13 cellular contexts compared by ENCODE assay signal in genomic region chr1:83901547-83902155, GRCh38.
A peak's percentile ranks its signal among the peaks of the same experiment; 100 is the strongest.
DNase-seq lines count a peak whose midpoint lies in the region; ATAC-seq and TF ChIP-seq lines count a peak whose summit lies in the region.
"Had no signal": no experiment of that assay in that cellular context is flagged by ENCODE, and none has a peak within 500 bp of the region (broad histone marks: within the 10 kb centered on the region; RNA-seq: fewer than 3 reads in every experiment).

No MANE protein-coding gene starts in this region.

- POLR2A ChIA-PET in activated CD4-positive, alpha-beta T cell treated with anti-CD3 and anti-CD28 coated beads, Interleukin-2, amount 10 ng/mL, durations not matched to agents 7 days and 5 days (lab: Charles Lee), result no interaction called here

- DNase-seq in GM04504 (ENCODE audit: low read depth), result peak; percentile 58
- DNase-seq in NCI-H510A treated with DMSO at 0.1 percent for 48 hours (lab: John Stamatoyannopoulos, UW), result peak; percentile 90
- DNase-seq in osteoblast (ENCODE audit: insufficient read length, low spot score, missing footprints), result no peak
- DNase-seq in NCI-H526 treated with DMSO at 0.1 percent for 48 hours (lab: John Stamatoyannopoulos, UW), result no peak
- DNase-seq in activated CD4-positive, alpha-beta T cell treated with anti-CD3 and anti-CD28 coated beads, Interleukin-2, amount 10 ng/mL, durations not matched to agents 7 days and 5 days, result no peak
- DNase-seq in activated CD4-positive, alpha-beta T cell treated with anti-CD3 and anti-CD28 coated beads, Interleukin-2, amount 50 U/mL, for 48 hours, result no peak
- DNase-seq: activated naive CD4-positive, alpha-beta T cell treated with anti-CD3 and anti-CD28 coated beads, Interleukin-2, amount 10 ng/mL, durations not matched to agents 7 days and 5 days; NCI-H446 treated with DMSO at 0.1 percent for 48 hours; nephron progenitor cell had no signal

- no peak overlapping the region for H3K4me3 Mint-ChIP-seq in activated CD4-positive, alpha-beta T cell treated with anti-CD3 and anti-CD28 coated beads, Interleukin-2, amount 10 ng/mL, durations not matched to agents 7 days and 5 days
- H3K4me3 Mint-ChIP-seq: activated naive CD4-positive, alpha-beta T cell treated with anti-CD3 and anti-CD28 coated beads, Interleukin-2, amount 10 ng/mL, durations not matched to agents 7 days and 5 days; nephron progenitor cell; WTC11 had no signal

- peaks cover 2% of the 10 kb centered on the region for H3K27me3 Mint-ChIP-seq in activated CD4-positive, alpha-beta T cell treated with anti-CD3 and anti-CD28 coated beads, Interleukin-2, amount 10 ng/mL, durations not matched to agents 7 days and 5 days

- no peaks in the 10 kb centered on the region for H3K9me3 Mint-ChIP-seq in activated CD4-positive, alpha-beta T cell treated with anti-CD3 and anti-CD28 coated beads, Interleukin-2, amount 10 ng/mL, durations not matched to agents 7 days and 5 days
- H3K9me3 Mint-ChIP-seq: activated naive CD4-positive, alpha-beta T cell treated with anti-CD3 and anti-CD28 coated beads, Interleukin-2, amount 10 ng/mL, durations not matched to agents 7 days and 5 days; nephron progenitor cell; WTC11 had no signal

- H3K9me3 ChIP-seq in endocrine pancreas (ENCODE audit: control insufficient read depth, low read length), result no peaks in the 10 kb centered on the region
- H3K9me3 ChIP-seq in osteoblast (ENCODE audit: low read depth, low read length), result no peaks in the 10 kb centered on the region
- H3K9me3 ChIP-seq: gastroesophageal sphincter had no signal

- TF ChIP-seq CTCF in osteoblast (IDR thresholded peaks at IDR 0.05; ENCODE audit: extremely low read depth, low read depth, low read length), result no peak

- no peak for ATAC-seq in HG03039 (IDR thresholded peaks at IDR 0.05; ENCODE audit: unreplicated experiment)
- ATAC-seq: gastroesophageal sphincter, WTC11 had no signal

- H3K4me2 ChIP-seq in osteoblast (ENCODE audit: insufficient read depth, low read length), result peak overlapping the region; percentile 33

- no peaks in the 10 kb centered on the region for H3K4me1 Mint-ChIP-seq in activated CD4-positive, alpha-beta T cell treated with anti-CD3 and anti-CD28 coated beads, Interleukin-2, amount 10 ng/mL, durations not matched to agents 7 days and 5 days
- H3K4me1 Mint-ChIP-seq: activated naive CD4-positive, alpha-beta T cell treated with anti-CD3 and anti-CD28 coated beads, Interleukin-2, amount 10 ng/mL, durations not matched to agents 7 days and 5 days had no signal

- no peak overlapping the region for H3K27ac ChIP-seq in osteoblast (ENCODE audit: low read depth, low read length)
- H3K27ac ChIP-seq: gastroesophageal sphincter had no signal

- H3K4me3 ChIP-seq in endocrine pancreas (ENCODE audit: control insufficient read depth, insufficient read depth, low read length) (peak overlapping the region; percentile 14), osteoblast (ENCODE audit: insufficient read depth, low read length) (no peak overlapping the region)
- H3K4me3 ChIP-seq: gastroesophageal sphincter had no signal

- CTCF ChIA-PET in activated CD4-positive, alpha-beta T cell treated with anti-CD3 and anti-CD28 coated beads, Interleukin-2, amount 10 ng/mL, durations not matched to agents 7 days and 5 days (lab: Charles Lee), result no interaction called here

- H2AFZ ChIP-seq in osteoblast (ENCODE audit: low read length), result no peak overlapping the region

- H3K36me3 ChIP-seq in endocrine pancreas (ENCODE audit: control insufficient read depth, insufficient read depth, low read length) (no peaks in the 10 kb centered on the region), osteoblast (ENCODE audit: insufficient read depth, low read length) (no peaks in the 10 kb centered on the region)

- no peak overlapping the region for H3K27ac Mint-ChIP-seq in activated CD4-positive, alpha-beta T cell treated with anti-CD3 and anti-CD28 coated beads, Interleukin-2, amount 10 ng/mL, durations not matched to agents 7 days and 5 days
- H3K27ac Mint-ChIP-seq: activated naive CD4-positive, alpha-beta T cell treated with anti-CD3 and anti-CD28 coated beads, Interleukin-2, amount 10 ng/mL, durations not matched to agents 7 days and 5 days; nephron progenitor cell; WTC11 had no signal

- H3K79me2 ChIP-seq in osteoblast (ENCODE audit: insufficient read depth, low read length), result no peaks in the 10 kb centered on the region

- no peaks in the 10 kb centered on the region for H3K36me3 Mint-ChIP-seq in activated CD4-positive, alpha-beta T cell treated with anti-CD3 and anti-CD28 coated beads, Interleukin-2, amount 10 ng/mL, durations not matched to agents 7 days and 5 days (ENCODE audit: low read depth)
- H3K36me3 Mint-ChIP-seq: activated naive CD4-positive, alpha-beta T cell treated with anti-CD3 and anti-CD28 coated beads, Interleukin-2, amount 10 ng/mL, durations not matched to agents 7 days and 5 days; WTC11 had no signal

- H3K27me3 ChIP-seq in endocrine pancreas (ENCODE audit: control insufficient read depth, insufficient read depth, low read length) (no peaks in the 10 kb centered on the region), osteoblast (ENCODE audit: insufficient read depth, low read length) (no peaks in the 10 kb centered on the region)
- H3K27me3 ChIP-seq: gastroesophageal sphincter had no signal

- H4K20me1 ChIP-seq in osteoblast (ENCODE audit: insufficient read depth, low read length), result no peaks in the 10 kb centered on the region

- H3K9ac ChIP-seq in endocrine pancreas (ENCODE audit: control insufficient read depth, insufficient read depth, low read length), result no peak overlapping the region

- H3K4me1 ChIP-seq in endocrine pancreas (ENCODE audit: control insufficient read depth, insufficient read depth, low read length) (peaks cover 9% of the 10 kb centered on the region), osteoblast (ENCODE audit: insufficient read depth, low read length) (peaks cover 10% of the 10 kb centered on the region)
- H3K4me1 ChIP-seq: gastroesophageal sphincter had no signal

Comparison
In these comparisons a context has a peak if more than half of its experiments do, and no peak if none do; other contexts are left out.
1. DNase-seq: peak in GM04504 (single experiment) and NCI-H510A treated with DMSO at 0.1 percent for 48 hours (single experiment); none in osteoblast (single experiment), NCI-H526 treated with DMSO at 0.1 percent for 48 hours (single experiment), activated CD4-positive, alpha-beta T cell treated with anti-CD3 and anti-CD28 coated beads, Interleukin-2, amount 10 ng/mL, durations not matched to agents 7 days and 5 days (single experiment) and activated CD4-positive, alpha-beta T cell treated with anti-CD3 and anti-CD28 coated beads, Interleukin-2, amount 50 U/mL, for 48 hours (0 of 2).